9 cellular contexts compared by ENCODE assay signal in the genomic region with DNA sequence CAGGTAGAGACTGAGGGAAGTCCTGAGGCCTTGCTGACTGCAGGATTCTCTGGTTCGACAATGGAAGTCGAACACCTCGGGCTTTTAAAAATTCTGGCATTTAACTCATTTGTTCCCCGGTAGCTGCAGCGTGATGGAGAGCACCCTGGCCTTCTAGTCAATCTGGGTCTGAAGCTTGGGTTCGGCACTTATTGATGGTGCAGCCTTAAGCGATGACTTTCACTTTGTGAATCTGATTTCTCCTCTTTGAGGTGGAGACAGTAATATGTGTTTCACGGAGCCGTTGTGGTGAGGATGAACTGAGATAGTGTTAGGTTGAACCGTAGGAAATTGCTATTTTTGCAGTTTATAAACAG. TPM values are rescaled to one million over a fixed set of nuclear protein-coding genes. Genes with fewer than 3 reads are reported as not detected.
DNase-seq lines count a peak whose midpoint lies in the region; ATAC-seq and TF ChIP-seq lines count a peak whose summit lies in the region.
"Had no signal": no experiment of that assay in that cellular context is flagged by ENCODE, and none has a peak within 500 bp of the region (broad histone marks: within the 10 kb centered on the region; RNA-seq: fewer than 3 reads in every experiment).

No MANE protein-coding gene starts in this region.

- CTCF ChIA-PET in naive thymus-derived CD4-positive, alpha-beta T cell (lab: Charles Lee) = interaction anchor here (0.6 to 1.9 kb wide), 5 partner anchors 14 to 75 kb away, joined by 3 to 9 read pairs (median 4); partner anchors contain the start of genes GRAMD2A and PKM

- H3K9ac ChIP-seq in HUES6 (ENCODE audit: low read length) = peak overlapping the region; percentile 49

- no peak overlapping the region for H3K27ac ChIP-seq in HUES6 (ENCODE audit: low read depth, low read length)
- peak overlapping the region; percentile 70 for H3K27ac ChIP-seq in naive thymus-derived CD4-positive, alpha-beta T cell (ENCODE audit: low read depth, low read length)

- POLR2A ChIA-PET in naive thymus-derived CD4-positive, alpha-beta T cell (lab: Charles Lee) = interaction anchor here (1.0 to 3.5 kb wide), 6 partner anchors 29 to 200 kb away, joined by 4 to 38 read pairs (median 6); partner anchors contain the start of genes HEXA and PKM

- H3K4me3 Mint-ChIP-seq in chondrocyte (ENCODE audit: unreplicated experiment) = peak overlapping the region; percentile 74
- H3K4me3 Mint-ChIP-seq in naive thymus-derived CD4-positive, alpha-beta T cell = peak overlapping the region; percentile 87 to 95 (median 88)

- H3K27me3 ChIP-seq in BE2C (no peaks in the 10 kb centered on the region), HUES6 (ENCODE audit: control insufficient read depth, insufficient read depth, low read length) (0 out of 2 replicates have a peak, but pooled peaks cover 10% of the 10 kb centered on the region)
- no peaks in the 10 kb centered on the region for H3K27me3 ChIP-seq in naive thymus-derived CD4-positive, alpha-beta T cell (ENCODE audit: control insufficient read depth in 2 of 2, insufficient read depth in 2 of 2, low read length in 2 of 2)

- H3K9me3 Mint-ChIP-seq in chondrocyte (ENCODE audit: low read depth) = no peaks in the 10 kb centered on the region
- no peaks in the 10 kb centered on the region for H3K9me3 Mint-ChIP-seq in naive thymus-derived CD4-positive, alpha-beta T cell

- no peaks in the 10 kb centered on the region for H3K27me3 Mint-ChIP-seq in chondrocyte (ENCODE audit: low read depth)
- peaks cover 0 to 2% (median 0%) of the 10 kb centered on the region in 5 donors for H3K27me3 Mint-ChIP-seq in naive thymus-derived CD4-positive, alpha-beta T cell

- H3K4me1 Mint-ChIP-seq in chondrocyte (ENCODE audit: low read depth) = peaks cover 30% of the 10 kb centered on the region
- H3K4me1 Mint-ChIP-seq in naive thymus-derived CD4-positive, alpha-beta T cell = peaks cover 24 to 53% (median 44%) of the 10 kb centered on the region in 7 donors

- DNase-seq in BE2C (no peak), chondrocyte (ENCODE audit: low spot score) (no peak), omental fat pad (ENCODE audit: low spot score) (no peak), T-helper 9 cell (no peak), C1 segment of cervical spinal cord (lab: John Stamatoyannopoulos, UW) (no peak)
- no peak for DNase-seq in naive thymus-derived CD4-positive, alpha-beta T cell

- no peak for ATAC-seq in naive thymus-derived CD4-positive, alpha-beta T cell
- ATAC-seq in omental fat pad (ENCODE audit: low FRiP score) (no peak), GM19023 (IDR thresholded peaks at IDR 0.05; ENCODE audit: unreplicated experiment) (no peak)

- peak overlapping the region; percentile 73 for H3K27ac Mint-ChIP-seq in chondrocyte (ENCODE audit: unreplicated experiment)
- H3K27ac Mint-ChIP-seq in naive thymus-derived CD4-positive, alpha-beta T cell = peak overlapping the region; percentile 87 to 95 (median 93)

- H3K36me3 ChIP-seq in BE2C (peaks cover 10% of the 10 kb centered on the region), HUES6 (ENCODE audit: control insufficient read depth, insufficient read depth, low read length) (peaks cover 11% of the 10 kb centered on the region)
- peaks cover 0 to under 1% (median 0%) of the 10 kb centered on the region in 3 experiments for H3K36me3 ChIP-seq in naive thymus-derived CD4-positive, alpha-beta T cell (ENCODE audit: control insufficient read depth in 2 of 3, insufficient read depth in 3 of 3, low read length in 3 of 3)

- H3K4me3 ChIP-seq in BE2C (ENCODE audit: low read depth, low read length) (peak overlapping the region; percentile 51), HUES6 (ENCODE audit: low read depth, low read length) (peak overlapping the region; percentile 76)
- H3K4me3 ChIP-seq in naive thymus-derived CD4-positive, alpha-beta T cell (ENCODE audit: low read length) = peak overlapping the region; percentile 53

- peaks cover 9% of the 10 kb centered on the region for H3K36me3 Mint-ChIP-seq in chondrocyte (ENCODE audit: low read depth)
- H3K36me3 Mint-ChIP-seq in naive thymus-derived CD4-positive, alpha-beta T cell = peaks cover 4 to 9% (median 4%) of the 10 kb centered on the region in 5 donors

- intact Hi-C loops in naive thymus-derived CD4-positive, alpha-beta T cell (cut with micrococcal nuclease) = loop anchor here (1.0 kb wide), 14 partner anchors 33 to 778 kb away; partner anchors contain the start of genes ADPGK (in 2 of the 2), MYO9A (in 2 of the 2), PKM (in 2 of the 2) and SENP8 (in 2 of the 2)

- no peaks in the 10 kb centered on the region for H3K9me3 ChIP-seq in BE2C
- H3K9me3 ChIP-seq in HUES6 (ENCODE audit: control insufficient read depth, insufficient read depth, low read depth, low read length) = no peaks in the 10 kb centered on the region
- no peaks in the 10 kb centered on the region for H3K9me3 ChIP-seq in naive thymus-derived CD4-positive, alpha-beta T cell (ENCODE audit: control insufficient read depth in 2 of 3, low read length in 3 of 3)

- H3K4me1 ChIP-seq in BE2C (no peaks in the 10 kb centered on the region), HUES6 (ENCODE audit: control insufficient read depth, insufficient read depth, low read length) (peaks cover 13% of the 10 kb centered on the region; the same call in 1 of the 2 replicates)
- H3K4me1 ChIP-seq in naive thymus-derived CD4-positive, alpha-beta T cell (ENCODE audit: control insufficient read depth in 2 of 2, insufficient read depth in 2 of 2, low read length in 2 of 2) = peaks cover 18 to 25% of the 10 kb centered on the region in 2 donors

- TF ChIP-seq CTCF in BE2C (IDR thresholded peaks at IDR 0.05; ENCODE audit: low read depth, low read length) = no peak
- TF ChIP-seq CTCF in chondrocyte (IDR thresholded peaks at IDR 0.05) = peak; percentile 61
- no peak for TF ChIP-seq CTCF in omental fat pad (IDR thresholded peaks at IDR 0.05)

RNA-seq across cellular contexts. Expression of gene PARP6, which starts 0.6 kb away (rescaled TPM):
- 260 TPM for polyA plus RNA-seq in BE2C (2012; ENCODE audit: insufficient read depth, insufficient read length, low read depth)
- total RNA-seq in chondrocyte = 72.4 to 73.1 TPM (median 72.5 TPM) in 3 replicates
- 100 to 1,000 TPM in 4 of 5 experiments, 10 to 100 TPM in 1; 75.8 to 129 (median 127) TPM for total RNA-seq in naive thymus-derived CD4-positive, alpha-beta T cell
- 10 to 100 TPM; 19.7 to 41.6 TPM for polyA plus RNA-seq in naive thymus-derived CD4-positive, alpha-beta T cell
- total RNA-seq in omental fat pad = 10 to 100 TPM; 52.4 to 65.7 (median 59.4) TPM

RNA-seq across cellular contexts. Expression of gene PKM, which starts 42.0 kb away (rescaled TPM):
- polyA plus RNA-seq in BE2C (2012; ENCODE audit: insufficient read depth, insufficient read length, low read depth) = 1,223 TPM
- total RNA-seq in chondrocyte (909 to 976 TPM (median 944 TPM) in 3 replicates), omental fat pad (100 to 1,000 TPM; 200 to 534 (median 205) TPM)
- total RNA-seq in naive thymus-derived CD4-positive, alpha-beta T cell = 1,000 to 10,000 TPM in 1 of 5 experiments, 100 to 1,000 TPM in 4; 237 to 1,627 (median 329) TPM
- polyA plus RNA-seq in naive thymus-derived CD4-positive, alpha-beta T cell = 100 to 1,000 TPM; 422 to 485 TPM

RNA-seq across cellular contexts. Expression of gene CELF6, which starts 47.0 kb away (rescaled TPM):
- polyA plus RNA-seq in BE2C (2012; ENCODE audit: insufficient read depth, insufficient read length, low read depth) = 3.2 TPM
- 0.42 to 1.3 TPM in 2 of 3 replicates, not detected in the other for total RNA-seq in chondrocyte
- total RNA-seq in naive thymus-derived CD4-positive, alpha-beta T cell = 1 to 10 TPM; 1.2 to 5.7 (median 3.8) TPM
- polyA plus RNA-seq in naive thymus-derived CD4-positive, alpha-beta T cell = under 1 TPM; 0.10 to 0.59 TPM
- total RNA-seq in omental fat pad = 1 to 10 TPM; 1.3 to 4.9 (median 1.9) TPM
- total RNA-seq: SK-MEL-5 had no signal
